ENCODE assay signal across 1 cellular context in genomic region chr18:49464718-49465598, GRCh38.
TF ChIP-seq lines count a peak whose summit lies in the region.

No MANE protein-coding gene starts in this region.

TF ChIP-seq in SK-N-SH treated with all-trans-retinoic acid at 6 μM for 48 hours, 23 proteins besides CTCF, POLR2A, EP300 and RAD21 (continued from another document):
- TF ChIP-seq, protein P1, sequence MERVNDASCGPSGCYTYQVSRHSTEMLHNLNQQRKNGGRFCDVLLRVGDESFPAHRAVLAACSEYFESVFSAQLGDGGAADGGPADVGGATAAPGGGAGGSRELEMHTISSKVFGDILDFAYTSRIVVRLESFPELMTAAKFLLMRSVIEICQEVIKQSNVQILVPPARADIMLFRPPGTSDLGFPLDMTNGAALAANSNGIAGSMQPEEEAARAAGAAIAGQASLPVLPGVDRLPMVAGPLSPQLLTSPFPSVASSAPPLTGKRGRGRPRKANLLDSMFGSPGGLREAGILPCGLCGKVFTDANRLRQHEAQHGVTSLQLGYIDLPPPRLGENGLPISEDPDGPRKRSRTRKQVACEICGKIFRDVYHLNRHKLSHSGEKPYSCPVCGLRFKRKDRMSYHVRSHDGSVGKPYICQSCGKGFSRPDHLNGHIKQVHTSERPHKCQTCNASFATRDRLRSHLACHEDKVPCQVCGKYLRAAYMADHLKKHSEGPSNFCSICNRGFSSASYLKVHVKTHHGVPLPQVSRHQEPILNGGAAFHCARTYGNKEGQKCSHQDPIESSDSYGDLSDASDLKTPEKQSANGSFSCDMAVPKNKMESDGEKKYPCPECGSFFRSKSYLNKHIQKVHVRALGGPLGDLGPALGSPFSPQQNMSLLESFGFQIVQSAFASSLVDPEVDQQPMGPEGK (CRISPR knock-in tag; IDR thresholded peaks at IDR 0.05; ENCODE audit: borderline replicate concordance) = no peak
- no peak for TF ChIP-seq ZNF8 (CRISPR knock-in tag; IDR thresholded peaks at IDR 0.05)
- TF ChIP-seq ESRRG (CRISPR knock-in tag; IDR thresholded peaks at IDR 0.05) = no peak
- no peak for TF ChIP-seq ZFP30 (CRISPR knock-in tag; IDR thresholded peaks at IDR 0.05)
- TF ChIP-seq, protein P2, sequence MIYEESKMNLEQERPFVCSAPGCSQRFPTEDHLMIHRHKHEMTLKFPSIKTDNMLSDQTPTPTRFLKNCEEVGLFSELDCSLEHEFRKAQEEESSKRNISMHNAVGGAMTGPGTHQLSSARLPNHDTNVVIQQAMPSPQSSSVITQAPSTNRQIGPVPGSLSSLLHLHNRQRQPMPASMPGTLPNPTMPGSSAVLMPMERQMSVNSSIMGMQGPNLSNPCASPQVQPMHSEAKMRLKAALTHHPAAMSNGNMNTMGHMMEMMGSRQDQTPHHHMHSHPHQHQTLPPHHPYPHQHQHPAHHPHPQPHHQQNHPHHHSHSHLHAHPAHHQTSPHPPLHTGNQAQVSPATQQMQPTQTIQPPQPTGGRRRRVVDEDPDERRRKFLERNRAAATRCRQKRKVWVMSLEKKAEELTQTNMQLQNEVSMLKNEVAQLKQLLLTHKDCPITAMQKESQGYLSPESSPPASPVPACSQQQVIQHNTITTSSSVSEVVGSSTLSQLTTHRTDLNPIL (CRISPR knock-in tag; IDR thresholded peaks at IDR 0.05; ENCODE audit: low read depth) = no peak
TF ChIP-seq in SK-N-SH treated with all-trans-retinoic acid at 6 μM for 48 hours: peak in this region for 0.
